Comparison of ENCODE assay signal across 21 cellular contexts in the genomic region with DNA sequence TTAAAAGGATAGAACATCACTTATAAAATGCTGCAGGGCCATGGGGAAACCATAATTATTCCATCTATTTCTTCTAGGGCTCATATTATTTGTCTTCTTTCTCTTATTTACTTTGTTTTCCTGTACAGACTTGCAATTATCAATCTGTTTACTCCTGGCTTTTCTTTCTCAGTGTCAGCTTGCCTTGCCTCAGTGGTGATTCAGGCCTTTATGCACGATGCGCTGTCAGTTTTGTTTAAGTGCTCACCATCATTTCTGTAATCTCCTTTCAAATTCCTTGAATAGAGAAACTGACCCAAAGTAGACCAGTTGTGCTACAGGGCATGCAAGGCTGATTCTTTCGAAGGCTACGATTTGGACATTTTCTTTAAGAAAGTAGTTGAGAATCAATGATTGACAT. TPM values are rescaled to one million over a fixed set of nuclear protein-coding genes. Genes with fewer than 3 reads are reported as not detected.
DNase-seq lines count a peak whose midpoint lies in the region; ATAC-seq, FAIRE-seq and TF ChIP-seq lines count a peak whose summit lies in the region.
"Had no signal": no experiment of that assay in that cellular context is flagged by ENCODE, and none has a peak within 500 bp of the region (broad histone marks: within the 10 kb centered on the region; RNA-seq: fewer than 3 reads in every experiment).

No MANE protein-coding gene starts in this region.

- H3K36me3 ChIP-seq in bronchial epithelial cell (ENCODE audit: control insufficient read depth, insufficient read depth, low read length) (no peaks in the 10 kb centered on the region), neural cell (ENCODE audit: insufficient read depth, low read length) (no peaks in the 10 kb centered on the region)

- no peak for DNase-seq in activated naive CD8-positive, alpha-beta T cell treated with anti-CD3 and anti-CD28 coated beads for 36 hours
- DNase-seq in bronchial epithelial cell (ENCODE audit: low read depth) (peak; percentile 75), coronary artery (ENCODE audit: low spot score) (no peak), T-helper 17 cell (no peak)
- DNase-seq: AML-193; CD4-positive, alpha-beta memory T cell; DMS 273 treated with DMSO at 0.1 percent for 48 hours; DMS53; DND-41; EL; H9; KG1 had no signal

- no peak for TF ChIP-seq EP300 in neural cell (conservative IDR thresholded peaks at IDR 0.05; ENCODE audit: poor library complexity, severe bottlenecking)

- no peaks in the 10 kb centered on the region for H3K9me3 ChIP-seq in neural cell (ENCODE audit: low read length)
- H3K9me3 ChIP-seq in T-helper 17 cell (ENCODE audit: control insufficient read depth, low read length, poor library complexity, severe bottlenecking): no peaks in the 10 kb centered on the region
- H3K9me3 ChIP-seq: A549 had no signal

- H2AFZ ChIP-seq in neural cell (ENCODE audit: low read depth, low read length): no peak overlapping the region

- TF ChIP-seq RAD21 in neural cell (conservative IDR thresholded peaks at IDR 0.05): no peak

- ATAC-seq in T-helper 17 cell: no peak
- ATAC-seq in HG03280 (IDR thresholded peaks at IDR 0.05; ENCODE audit: unreplicated experiment): no peak
- ATAC-seq: A549, GM12878 had no signal

- TF ChIP-seq CTCF in bronchial epithelial cell (IDR thresholded peaks at IDR 0.05; ENCODE audit: insufficient read depth, low read length, severe bottlenecking) (no peak), neural cell (IDR thresholded peaks at IDR 0.05; ENCODE audit: poor library complexity, severe bottlenecking) (no peak), coronary artery (IDR thresholded peaks at IDR 0.05) (no peak)

- peaks cover 25% of the 10 kb centered on the region for H3K4me1 Mint-ChIP-seq in activated naive CD8-positive, alpha-beta T cell (ENCODE audit: low read depth)
- peaks cover 18% of the 10 kb centered on the region for H3K4me1 Mint-ChIP-seq in activated naive CD8-positive, alpha-beta T cell treated with anti-CD3 and anti-CD28 coated beads for 36 hours
- peaks cover 29% of the 10 kb centered on the region for H3K4me1 Mint-ChIP-seq in T-helper 17 cell

- H3K4me3 Mint-ChIP-seq in activated naive CD8-positive, alpha-beta T cell: no peak overlapping the region
- H3K4me3 Mint-ChIP-seq in activated naive CD8-positive, alpha-beta T cell treated with anti-CD3 and anti-CD28 coated beads for 36 hours: no peak overlapping the region
- no peak overlapping the region for H3K4me3 Mint-ChIP-seq in T-helper 17 cell
- H3K4me3 Mint-ChIP-seq: CD4-positive, alpha-beta memory T cell; H9 had no signal

- H3K4me3 ChIP-seq in bronchial epithelial cell (ENCODE audit: low read depth, low read length): no peak overlapping the region
- H3K4me3 ChIP-seq in neural cell (ENCODE audit: low read length): peak overlapping the region; percentile 19
- no peak overlapping the region for H3K4me3 ChIP-seq in coronary artery
- H3K4me3 ChIP-seq: A549, GM12878 had no signal

- peak overlapping the region; percentile 46 for H3K27ac ChIP-seq in neural cell (ENCODE audit: low read length)
- H3K27ac ChIP-seq in coronary artery: no peak overlapping the region
- H3K27ac ChIP-seq: 22Rv1, A549, C4-2B had no signal

- H3F3A ChIP-seq in neural cell (ENCODE audit: insufficient read depth, low read length, poor library complexity, severe bottlenecking): no peaks in the 10 kb centered on the region

- H3K27me3 Mint-ChIP-seq in activated naive CD8-positive, alpha-beta T cell: no peaks in the 10 kb centered on the region
- H3K27me3 Mint-ChIP-seq in activated naive CD8-positive, alpha-beta T cell treated with anti-CD3 and anti-CD28 coated beads for 36 hours: no peaks in the 10 kb centered on the region
- H3K27me3 Mint-ChIP-seq in T-helper 17 cell: no peaks in the 10 kb centered on the region
- H3K27me3 Mint-ChIP-seq: CD4-positive, alpha-beta memory T cell had no signal

- H3K36me3 Mint-ChIP-seq in activated naive CD8-positive, alpha-beta T cell: no peaks in the 10 kb centered on the region
- H3K36me3 Mint-ChIP-seq in activated naive CD8-positive, alpha-beta T cell treated with anti-CD3 and anti-CD28 coated beads for 36 hours: no peaks in the 10 kb centered on the region
- H3K36me3 Mint-ChIP-seq in T-helper 17 cell (ENCODE audit: low read depth): no peaks in the 10 kb centered on the region

- H3K79me2 ChIP-seq in neural cell (replicated peaks; ENCODE audit: insufficient read depth, low read length): peaks cover 62% of the 10 kb centered on the region

- no peaks in the 10 kb centered on the region for H4K20me1 ChIP-seq in neural cell (ENCODE audit: insufficient read depth)

- H3K27ac Mint-ChIP-seq in activated naive CD8-positive, alpha-beta T cell: peak overlapping the region; percentile 67
- no peak overlapping the region for H3K27ac Mint-ChIP-seq in activated naive CD8-positive, alpha-beta T cell treated with anti-CD3 and anti-CD28 coated beads for 36 hours
- H3K27ac Mint-ChIP-seq in T-helper 17 cell: no peak overlapping the region
- H3K27ac Mint-ChIP-seq: H9 had no signal

- H3K9me3 Mint-ChIP-seq in activated naive CD8-positive, alpha-beta T cell (ENCODE audit: low read depth): no peaks in the 10 kb centered on the region
- no peaks in the 10 kb centered on the region for H3K9me3 Mint-ChIP-seq in activated naive CD8-positive, alpha-beta T cell treated with anti-CD3 and anti-CD28 coated beads for 36 hours
- H3K9me3 Mint-ChIP-seq: H9 had no signal

- H3K9ac ChIP-seq in neural cell (ENCODE audit: low read length): no peak overlapping the region

- no peak for FAIRE-seq in bronchial epithelial cell (lab: Jason Lieb, UNC)
- FAIRE-seq: A549, GM12878, GM18507, H1 had no signal

- H3K27me3 ChIP-seq in bronchial epithelial cell (ENCODE audit: control insufficient read depth, insufficient read depth, low read length) (no peaks in the 10 kb centered on the region), neural cell (ENCODE audit: insufficient read depth, low read depth, low read length) (no peaks in the 10 kb centered on the region)

- no peak overlapping the region for H3K4me2 ChIP-seq in neural cell (ENCODE audit: low read length)
- H3K4me2 ChIP-seq: A549 had no signal

- H3K9me2 ChIP-seq in neural cell (ENCODE audit: insufficient read depth, low read length): no peaks in the 10 kb centered on the region

TF ChIP-seq in neural cell, 6 proteins besides CTCF, POLR2A, EP300 and RAD21:
- TF ChIP-seq EZH2 (IDR thresholded peaks at IDR 0.05; ENCODE audit: borderline replicate concordance, insufficient read depth, low read length, poor library complexity, severe bottlenecking) (no peak), TAF1 (IDR thresholded peaks at IDR 0.05; ENCODE audit: low read depth) (no peak), SMC3 (conservative IDR thresholded peaks at IDR 0.05; ENCODE audit: poor library complexity) (no peak), MXI1 (conservative IDR thresholded peaks at IDR 0.05; ENCODE audit: poor library complexity, severe bottlenecking) (no peak), POLR2AphosphoS5 (IDR thresholded peaks at IDR 0.05) (no peak)

RNA-seq across cellular contexts. Expression of gene PDHX, which starts 4.7 kb away (rescaled TPM):
- total RNA-seq in activated naive CD8-positive, alpha-beta T cell treated with anti-CD3 and anti-CD28 coated beads for 36 hours: 10 to 100 TPM; 45.3 to 46.9 TPM
- 26.6 and 28.9 TPM in 2 replicates for total RNA-seq in bronchial epithelial cell
- 53.6 and 59.8 TPM in 2 replicates for polyA plus RNA-seq in neural cell
- polyA minus RNA-seq in neural cell: 106 and 109 TPM in 2 replicates
- 10 to 100 TPM; 16.0 to 20.8 TPM for total RNA-seq in T-helper 17 cell

RNA-seq across cellular contexts. Expression of gene APIP, which starts 5.0 kb away (rescaled TPM):
- total RNA-seq in activated naive CD8-positive, alpha-beta T cell treated with anti-CD3 and anti-CD28 coated beads for 36 hours: 10 to 100 TPM; 38.3 to 39.5 TPM
- total RNA-seq in bronchial epithelial cell: 19.0 and 27.8 TPM in 2 replicates
- polyA plus RNA-seq in neural cell: 45.9 and 52.3 TPM in 2 replicates
- polyA minus RNA-seq in neural cell: 30.9 and 31.5 TPM in 2 replicates
- 1 to 10 TPM; 6.4 to 8.4 TPM for total RNA-seq in T-helper 17 cell
